Comparison of ENCODE assay signal across 1 cellular context in the genomic region with DNA sequence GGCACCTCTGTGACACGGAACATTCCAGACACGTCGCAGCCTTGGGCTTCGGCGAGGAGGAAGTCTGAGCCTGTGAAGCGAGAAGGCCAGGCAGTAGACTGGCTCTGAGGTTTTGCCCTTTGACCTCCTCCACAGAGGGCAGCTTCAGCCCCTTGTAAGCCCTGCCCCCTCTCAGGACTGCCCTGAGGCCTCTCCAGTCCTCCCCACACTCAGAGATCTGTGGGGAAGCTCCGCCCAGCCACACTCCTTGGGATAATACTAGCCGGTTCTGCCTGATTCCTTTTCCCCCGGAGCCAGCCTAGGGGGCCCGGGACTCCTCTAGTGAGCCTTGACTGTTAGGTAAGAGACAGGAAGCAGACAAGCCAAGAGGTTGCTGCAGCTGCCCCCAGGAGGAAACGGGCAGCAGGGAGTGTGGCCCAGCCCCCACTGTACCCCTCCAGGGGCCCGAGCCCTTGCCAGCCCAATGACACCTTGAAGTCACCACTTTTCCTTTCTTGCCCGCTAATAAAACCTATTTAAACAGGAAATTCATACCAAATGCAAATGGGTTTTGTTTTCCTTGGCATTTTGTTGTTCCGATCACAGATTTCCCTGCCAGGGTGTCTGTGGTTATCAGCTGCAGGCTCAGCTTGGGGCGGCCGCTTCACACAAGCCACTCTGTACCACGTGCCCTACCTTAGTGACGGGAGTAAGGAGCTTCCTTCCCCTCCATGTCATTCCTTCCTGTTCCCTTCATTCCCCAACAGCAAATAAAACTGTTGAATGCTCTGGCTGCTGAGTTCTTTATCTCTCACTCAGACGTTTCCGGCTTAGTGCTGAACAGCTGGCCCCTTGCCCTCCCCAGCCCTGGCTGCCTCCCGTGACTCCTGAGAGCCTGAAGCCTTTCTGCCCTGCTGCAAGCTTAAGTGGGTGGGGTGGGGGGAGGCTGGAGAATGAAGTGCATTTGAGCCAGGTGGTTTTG.
TF ChIP-seq lines count a peak whose summit lies in the region.

No MANE protein-coding gene starts in this region.

TF ChIP-seq in K562, 482 proteins besides CTCF, POLR2A, EP300 and RAD21 (continued from another document and continues in another):
- TF ChIP-seq TEAD4 (IDR thresholded peaks at IDR 0.05; ENCODE audit: low read length) (peak; percentile 33; the same call in 1 of the 2 replicates), TEAD4 (CRISPR knock-in tag; IDR thresholded peaks at IDR 0.05; ENCODE audit: borderline replicate concordance) (no peak), ZBTB8A (IDR thresholded peaks at IDR 0.05; ENCODE audit: partially characterized antibody) (no peak), NCOR1 (IDR thresholded peaks at IDR 0.05) (peak; percentile 54; the same call in 1 of the 2 replicates), CTBP1 (IDR thresholded peaks at IDR 0.05; ENCODE audit: borderline replicate concordance) (peak; percentile 69; the same call in 1 of the 2 replicates), BHLHE40 (IDR thresholded peaks at IDR 0.05; ENCODE audit: low read length) (peak; percentile 92), RCOR1 (IDR thresholded peaks at IDR 0.05; ENCODE audit: borderline replicate concordance in 1 of 2, low read depth in 2 of 2, low read length in 2 of 2) (peak in 1 of 2 experiments; percentile 59; a peak in 1 of 4 replicates), KLF6 (CRISPR knock-in tag; IDR thresholded peaks at IDR 0.05; ENCODE audit: borderline replicate concordance) (0 out of 2 replicates have a peak, but pooled peaks have one; percentile 10), ZNF766 (CRISPR knock-in tag; conservative IDR thresholded peaks at IDR 0.05) (peak; percentile 65; the same call in 1 of the 2 replicates), FOSL1 (tag; conservative IDR thresholded peaks at IDR 0.05) (0 out of 2 replicates have a peak, but pooled peaks have one; percentile 15), NR2C1 (IDR thresholded peaks at IDR 0.05) (peak; percentile 82), NR2C1 (tag; IDR thresholded peaks at IDR 0.05) (peak; percentile 93), GATA2 (CRISPR knock-in tag; IDR thresholded peaks at IDR 0.05) (peak; percentile 63; the same call in 1 of the 2 replicates), ZNF311 (CRISPR knock-in tag; IDR thresholded peaks at IDR 0.05) (peak; percentile 38; the same call in 1 of the 2 replicates), BACH1 (tag; IDR thresholded peaks at IDR 0.05) (peak; percentile 60; the same call in 1 of the 2 replicates), ARNT (IDR thresholded peaks at IDR 0.05) (0 out of 4 replicates have a peak, but pooled peaks of 1 of the 2 experiments have one; percentile 34), SMAD4 (CRISPR knock-in tag; conservative IDR thresholded peaks at IDR 0.05) (peak; percentile 80; the same call in 1 of the 2 replicates), CBFA2T2 (conservative IDR thresholded peaks at IDR 0.05) (peak; percentile 52), MTA1 (IDR thresholded peaks at IDR 0.05; ENCODE audit: borderline replicate concordance) (no peak; the same call in 1 of the 2 replicates), SMARCE1 (IDR thresholded peaks at IDR 0.05) (0 out of 2 replicates have a peak, but pooled peaks have one; percentile 24), NFE2 (IDR thresholded peaks at IDR 0.05; ENCODE audit: low read depth) (no peak), NFYB (IDR thresholded peaks at IDR 0.05; ENCODE audit: extremely low read depth, insufficient read length) (no peak), MTA2 (IDR thresholded peaks at IDR 0.05; ENCODE audit: low read depth) (0 out of 2 replicates have a peak, but pooled peaks have one; percentile 30), ARID1B (IDR thresholded peaks at IDR 0.05) (peak; percentile 77)
- TF ChIP-seq, protein P1, sequence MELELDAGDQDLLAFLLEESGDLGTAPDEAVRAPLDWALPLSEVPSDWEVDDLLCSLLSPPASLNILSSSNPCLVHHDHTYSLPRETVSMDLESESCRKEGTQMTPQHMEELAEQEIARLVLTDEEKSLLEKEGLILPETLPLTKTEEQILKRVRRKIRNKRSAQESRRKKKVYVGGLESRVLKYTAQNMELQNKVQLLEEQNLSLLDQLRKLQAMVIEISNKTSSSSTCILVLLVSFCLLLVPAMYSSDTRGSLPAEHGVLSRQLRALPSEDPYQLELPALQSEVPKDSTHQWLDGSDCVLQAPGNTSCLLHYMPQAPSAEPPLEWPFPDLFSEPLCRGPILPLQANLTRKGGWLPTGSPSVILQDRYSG (tag; conservative IDR thresholded peaks at IDR 0.05; ENCODE audit: low read depth), result no peak
- TF ChIP-seq, protein P2, sequence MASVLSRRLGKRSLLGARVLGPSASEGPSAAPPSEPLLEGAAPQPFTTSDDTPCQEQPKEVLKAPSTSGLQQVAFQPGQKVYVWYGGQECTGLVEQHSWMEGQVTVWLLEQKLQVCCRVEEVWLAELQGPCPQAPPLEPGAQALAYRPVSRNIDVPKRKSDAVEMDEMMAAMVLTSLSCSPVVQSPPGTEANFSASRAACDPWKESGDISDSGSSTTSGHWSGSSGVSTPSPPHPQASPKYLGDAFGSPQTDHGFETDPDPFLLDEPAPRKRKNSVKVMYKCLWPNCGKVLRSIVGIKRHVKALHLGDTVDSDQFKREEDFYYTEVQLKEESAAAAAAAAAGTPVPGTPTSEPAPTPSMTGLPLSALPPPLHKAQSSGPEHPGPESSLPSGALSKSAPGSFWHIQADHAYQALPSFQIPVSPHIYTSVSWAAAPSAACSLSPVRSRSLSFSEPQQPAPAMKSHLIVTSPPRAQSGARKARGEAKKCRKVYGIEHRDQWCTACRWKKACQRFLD (CRISPR knock-in tag; IDR thresholded peaks at IDR 0.05), result peak; percentile 89
- TF ChIP-seq, protein P3, sequence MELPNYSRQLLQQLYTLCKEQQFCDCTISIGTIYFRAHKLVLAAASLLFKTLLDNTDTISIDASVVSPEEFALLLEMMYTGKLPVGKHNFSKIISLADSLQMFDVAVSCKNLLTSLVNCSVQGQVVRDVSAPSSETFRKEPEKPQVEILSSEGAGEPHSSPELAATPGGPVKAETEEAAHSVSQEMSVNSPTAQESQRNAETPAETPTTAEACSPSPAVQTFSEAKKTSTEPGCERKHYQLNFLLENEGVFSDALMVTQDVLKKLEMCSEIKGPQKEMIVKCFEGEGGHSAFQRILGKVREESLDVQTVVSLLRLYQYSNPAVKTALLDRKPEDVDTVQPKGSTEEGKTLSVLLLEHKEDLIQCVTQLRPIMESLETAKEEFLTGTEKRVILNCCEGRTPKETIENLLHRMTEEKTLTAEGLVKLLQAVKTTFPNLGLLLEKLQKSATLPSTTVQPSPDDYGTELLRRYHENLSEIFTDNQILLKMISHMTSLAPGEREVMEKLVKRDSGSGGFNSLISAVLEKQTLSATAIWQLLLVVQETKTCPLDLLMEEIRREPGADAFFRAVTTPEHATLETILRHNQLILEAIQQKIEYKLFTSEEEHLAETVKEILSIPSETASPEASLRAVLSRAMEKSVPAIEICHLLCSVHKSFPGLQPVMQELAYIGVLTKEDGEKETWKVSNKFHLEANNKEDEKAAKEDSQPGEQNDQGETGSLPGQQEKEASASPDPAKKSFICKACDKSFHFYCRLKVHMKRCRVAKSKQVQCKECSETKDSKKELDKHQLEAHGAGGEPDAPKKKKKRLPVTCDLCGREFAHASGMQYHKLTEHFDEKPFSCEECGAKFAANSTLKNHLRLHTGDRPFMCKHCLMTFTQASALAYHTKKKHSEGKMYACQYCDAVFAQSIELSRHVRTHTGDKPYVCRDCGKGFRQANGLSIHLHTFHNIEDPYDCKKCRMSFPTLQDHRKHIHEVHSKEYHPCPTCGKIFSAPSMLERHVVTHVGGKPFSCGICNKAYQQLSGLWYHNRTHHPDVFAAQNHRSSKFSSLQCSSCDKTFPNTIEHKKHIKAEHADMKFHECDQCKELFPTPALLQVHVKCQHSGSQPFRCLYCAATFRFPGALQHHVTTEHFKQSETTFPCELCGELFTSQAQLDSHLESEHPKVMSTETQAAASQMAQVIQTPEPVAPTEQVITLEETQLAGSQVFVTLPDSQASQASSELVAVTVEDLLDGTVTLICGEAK (IDR thresholded peaks at IDR 0.05), result peak; percentile 51; the same call in 1 of the 2 replicates
- TF ChIP-seq, protein P3 (CRISPR knock-in tag; IDR thresholded peaks at IDR 0.05), result no peak
- TF ChIP-seq, protein P4, sequence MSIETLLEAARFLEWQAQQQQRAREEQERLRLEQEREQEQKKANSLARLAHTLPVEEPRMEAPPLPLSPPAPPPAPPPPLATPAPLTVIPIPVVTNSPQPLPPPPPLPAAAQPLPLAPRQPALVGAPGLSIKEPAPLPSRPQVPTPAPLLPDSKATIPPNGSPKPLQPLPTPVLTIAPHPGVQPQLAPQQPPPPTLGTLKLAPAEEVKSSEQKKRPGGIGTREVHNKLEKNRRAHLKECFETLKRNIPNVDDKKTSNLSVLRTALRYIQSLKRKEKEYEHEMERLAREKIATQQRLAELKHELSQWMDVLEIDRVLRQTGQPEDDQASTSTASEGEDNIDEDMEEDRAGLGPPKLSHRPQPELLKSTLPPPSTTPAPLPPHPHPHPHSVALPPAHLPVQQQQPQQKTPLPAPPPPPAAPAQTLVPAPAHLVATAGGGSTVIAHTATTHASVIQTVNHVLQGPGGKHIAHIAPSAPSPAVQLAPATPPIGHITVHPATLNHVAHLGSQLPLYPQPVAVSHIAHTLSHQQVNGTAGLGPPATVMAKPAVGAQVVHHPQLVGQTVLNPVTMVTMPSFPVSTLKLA (conservative IDR thresholded peaks at IDR 0.05), result 0 out of 4 replicates have a peak, but pooled peaks of 1 of the 2 experiments have one; percentile 61
- TF ChIP-seq, protein P5, sequence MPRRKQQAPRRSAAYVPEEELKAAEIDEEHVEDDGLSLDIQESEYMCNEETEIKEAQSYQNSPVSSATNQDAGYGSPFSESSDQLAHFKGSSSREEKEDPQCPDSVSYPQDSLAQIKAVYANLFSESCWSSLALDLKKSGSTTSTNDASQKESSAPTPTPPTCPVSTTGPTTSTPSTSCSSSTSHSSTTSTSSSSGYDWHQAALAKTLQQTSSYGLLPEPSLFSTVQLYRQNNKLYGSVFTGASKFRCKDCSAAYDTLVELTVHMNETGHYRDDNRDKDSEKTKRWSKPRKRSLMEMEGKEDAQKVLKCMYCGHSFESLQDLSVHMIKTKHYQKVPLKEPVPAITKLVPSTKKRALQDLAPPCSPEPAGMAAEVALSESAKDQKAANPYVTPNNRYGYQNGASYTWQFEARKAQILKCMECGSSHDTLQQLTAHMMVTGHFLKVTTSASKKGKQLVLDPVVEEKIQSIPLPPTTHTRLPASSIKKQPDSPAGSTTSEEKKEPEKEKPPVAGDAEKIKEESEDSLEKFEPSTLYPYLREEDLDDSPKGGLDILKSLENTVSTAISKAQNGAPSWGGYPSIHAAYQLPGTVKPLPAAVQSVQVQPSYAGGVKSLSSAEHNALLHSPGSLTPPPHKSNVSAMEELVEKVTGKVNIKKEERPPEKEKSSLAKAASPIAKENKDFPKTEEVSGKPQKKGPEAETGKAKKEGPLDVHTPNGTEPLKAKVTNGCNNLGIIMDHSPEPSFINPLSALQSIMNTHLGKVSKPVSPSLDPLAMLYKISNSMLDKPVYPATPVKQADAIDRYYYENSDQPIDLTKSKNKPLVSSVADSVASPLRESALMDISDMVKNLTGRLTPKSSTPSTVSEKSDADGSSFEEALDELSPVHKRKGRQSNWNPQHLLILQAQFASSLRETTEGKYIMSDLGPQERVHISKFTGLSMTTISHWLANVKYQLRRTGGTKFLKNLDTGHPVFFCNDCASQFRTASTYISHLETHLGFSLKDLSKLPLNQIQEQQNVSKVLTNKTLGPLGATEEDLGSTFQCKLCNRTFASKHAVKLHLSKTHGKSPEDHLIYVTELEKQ (CRISPR knock-in tag; IDR thresholded peaks at IDR 0.05), result no peak
- TF ChIP-seq, protein P6, sequence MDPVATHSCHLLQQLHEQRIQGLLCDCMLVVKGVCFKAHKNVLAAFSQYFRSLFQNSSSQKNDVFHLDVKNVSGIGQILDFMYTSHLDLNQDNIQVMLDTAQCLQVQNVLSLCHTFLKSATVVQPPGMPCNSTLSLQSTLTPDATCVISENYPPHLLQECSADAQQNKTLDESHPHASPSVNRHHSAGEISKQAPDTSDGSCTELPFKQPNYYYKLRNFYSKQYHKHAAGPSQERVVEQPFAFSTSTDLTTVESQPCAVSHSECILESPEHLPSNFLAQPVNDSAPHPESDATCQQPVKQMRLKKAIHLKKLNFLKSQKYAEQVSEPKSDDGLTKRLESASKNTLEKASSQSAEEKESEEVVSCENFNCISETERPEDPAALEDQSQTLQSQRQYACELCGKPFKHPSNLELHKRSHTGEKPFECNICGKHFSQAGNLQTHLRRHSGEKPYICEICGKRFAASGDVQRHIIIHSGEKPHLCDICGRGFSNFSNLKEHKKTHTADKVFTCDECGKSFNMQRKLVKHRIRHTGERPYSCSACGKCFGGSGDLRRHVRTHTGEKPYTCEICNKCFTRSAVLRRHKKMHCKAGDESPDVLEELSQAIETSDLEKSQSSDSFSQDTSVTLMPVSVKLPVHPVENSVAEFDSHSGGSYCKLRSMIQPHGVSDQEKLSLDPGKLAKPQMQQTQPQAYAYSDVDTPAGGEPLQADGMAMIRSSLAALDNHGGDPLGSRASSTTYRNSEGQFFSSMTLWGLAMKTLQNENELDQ (CRISPR knock-in tag; IDR thresholded peaks at IDR 0.05; ENCODE audit: borderline replicate concordance), result no peak
